ENCODE assay signal across 2 cellular contexts in genomic region chr16:89199241-89200123, GRCh38.
TF ChIP-seq lines count a peak whose summit lies in the region.

No MANE protein-coding gene starts in this region.

TF ChIP-seq in K562, 482 proteins besides CTCF, POLR2A, EP300 and RAD21:
- TF ChIP-seq IRF1 (CRISPR knock-in tag; IDR thresholded peaks at IDR 0.05; ENCODE audit: borderline replicate concordance) (no peak), HSF4 (CRISPR knock-in tag; IDR thresholded peaks at IDR 0.05; ENCODE audit: borderline replicate concordance) (no peak), SRSF1 (IDR thresholded peaks at IDR 0.05; ENCODE audit: low read depth, low read length) (no peak), ZNF655 (CRISPR knock-in tag; IDR thresholded peaks at IDR 0.05) (no peak), ZBTB5 (IDR thresholded peaks at IDR 0.05) (no peak), MAX (CRISPR knock-in tag; IDR thresholded peaks at IDR 0.05) (0 out of 2 replicates have a peak, but pooled peaks have one; percentile 29), ELK3 (CRISPR knock-in tag; IDR thresholded peaks at IDR 0.05) (no peak), MYC (IDR thresholded peaks at IDR 0.05; ENCODE audit: low read depth, low read length) (no peak), MYC (CRISPR knock-in tag; IDR thresholded peaks at IDR 0.05; ENCODE audit: borderline replicate concordance, low read depth) (no peak)
TF ChIP-seq in K562: peak in this region for 1.

TF ChIP-seq in HEK293T, 16 proteins besides CTCF, POLR2A, EP300 and RAD21:
- TF ChIP-seq HDGF (IDR thresholded peaks at IDR 0.05; ENCODE audit: borderline replicate concordance) (no peak), NFRKB (IDR thresholded peaks at IDR 0.05) (no peak), L3MBTL2 (conservative IDR thresholded peaks at IDR 0.05) (no peak), FOXM1 (IDR thresholded peaks at IDR 0.05; ENCODE audit: borderline replicate concordance) (no peak), PKNOX1 (IDR thresholded peaks at IDR 0.05) (no peak), FOXA1 (IDR thresholded peaks at IDR 0.05) (no peak)
